In the genomic region with DNA sequence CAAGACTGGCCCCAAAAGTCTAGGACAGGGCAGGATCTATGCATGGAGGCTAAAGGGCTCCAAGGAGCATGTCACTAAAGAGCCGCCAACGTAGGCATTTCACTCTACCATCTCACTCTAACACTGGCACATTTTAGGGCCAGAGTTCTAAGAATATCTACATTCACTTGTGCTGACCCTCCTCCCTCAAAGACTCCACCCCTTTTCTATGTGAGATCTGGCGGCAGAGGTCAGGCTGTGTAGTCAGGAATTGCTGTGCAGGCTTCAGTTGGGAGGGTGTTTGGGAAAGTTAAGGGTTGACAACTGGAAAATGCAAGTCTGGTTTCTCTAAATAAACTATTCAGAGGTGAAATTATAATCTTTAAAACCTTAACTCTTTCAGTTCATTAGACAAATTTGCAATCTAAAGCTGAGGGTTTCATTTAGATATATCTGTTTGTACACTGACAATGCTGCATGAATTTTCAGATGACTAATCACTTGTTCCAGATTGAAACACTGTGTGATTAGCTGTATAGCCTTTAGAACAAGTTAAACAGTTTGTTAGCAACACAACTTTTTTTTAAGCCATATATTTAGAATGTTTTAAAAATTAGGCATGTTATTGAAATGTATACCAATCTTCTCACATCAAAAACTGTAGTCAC, we compare ENCODE assay signal across 1 cellular context.
TF ChIP-seq lines count a peak whose summit lies in the region.

No MANE protein-coding gene starts in this region.

TF ChIP-seq in K562, 482 proteins besides CTCF, POLR2A, EP300 and RAD21:
- TF ChIP-seq E2F3 (CRISPR knock-in tag; IDR thresholded peaks at IDR 0.05): no peak
- no peak for TF ChIP-seq TCF7L2 (IDR thresholded peaks at IDR 0.05; ENCODE audit: low read depth, low read length)
- no peak for TF ChIP-seq ZNF445 (CRISPR knock-in tag; IDR thresholded peaks at IDR 0.05; ENCODE audit: low read depth)
